22 cellular contexts compared by ENCODE assay signal in the genomic region with DNA sequence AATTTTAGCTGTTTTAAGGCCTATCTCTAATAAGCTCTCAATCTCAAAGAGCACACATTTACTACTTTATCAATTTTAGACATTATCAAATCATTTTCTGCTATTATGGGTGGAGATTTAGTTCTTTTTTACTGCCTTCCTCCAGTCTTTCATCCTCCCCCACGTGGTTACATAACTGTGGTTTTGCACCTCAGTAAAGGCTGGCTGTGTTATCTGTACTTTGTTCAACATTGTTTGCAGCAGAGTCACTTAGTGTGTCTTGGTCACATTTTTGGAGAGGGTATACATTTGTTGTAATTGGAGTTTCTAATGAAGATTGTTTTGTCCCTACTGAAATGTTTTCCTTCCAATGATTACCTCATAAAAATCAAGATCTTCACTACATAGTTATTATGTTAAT.
DNase-seq lines count a peak whose midpoint lies in the region; ATAC-seq, FAIRE-seq and TF ChIP-seq lines count a peak whose summit lies in the region.
"Had no signal": no experiment of that assay in that cellular context is flagged by ENCODE, and none has a peak within 500 bp of the region (broad histone marks: within the 10 kb centered on the region; RNA-seq: fewer than 3 reads in every experiment).

No MANE protein-coding gene starts in this region.

- no peaks in the 10 kb centered on the region for H3K36me3 ChIP-seq in vagina
- H3K36me3 ChIP-seq: SJSA1 had no signal

- no peaks in the 10 kb centered on the region for H3K4me1 ChIP-seq in vagina
- H3K4me1 ChIP-seq: SJSA1 had no signal

- ATAC-seq in sciatic nerve: no peak
- ATAC-seq: CD8-positive, alpha-beta T cell; Right ventricle myocardium inferior had no signal

- FAIRE-seq in D721Med (lab: Jason Lieb, UNC): peak; percentile 25
- FAIRE-seq: GM18507, H1 had no signal

- H3K27me3 ChIP-seq in vagina: no peaks in the 10 kb centered on the region
- H3K27me3 ChIP-seq: SJSA1 had no signal

- H3K4me3 ChIP-seq in vagina: no peak overlapping the region
- H3K4me3 ChIP-seq: SJSA1 had no signal

- no peaks in the 10 kb centered on the region for H3K9me3 ChIP-seq in vagina
- H3K9me3 ChIP-seq: SJSA1 had no signal

- no peak for TF ChIP-seq POLR2A in vagina (IDR thresholded peaks at IDR 0.05)

- TF ChIP-seq CTCF in D721Med (IDR thresholded peaks at IDR 0.05; ENCODE audit: insufficient read depth, missing control alignments) (no peak), vagina (IDR thresholded peaks at IDR 0.05) (no peak)

- H3K27ac ChIP-seq in vagina: no peak overlapping the region
- H3K27ac ChIP-seq: KMS-11, SJSA1 had no signal

- no peak for DNase-seq in D721Med (ENCODE audit: insufficient read length, low spot score)
- DNase-seq in OCI-M1 (lab: John Stamatoyannopoulos, UW): peak; percentile 59
- peak; percentile 70 for DNase-seq in islet precursor cell
- DNase-seq in putamen (ENCODE audit: low spot score): peak; percentile 8
- DNase-seq in vagina (ENCODE audit: extremely low spot score in 2 of 2): no peak
- no peak for DNase-seq in NCI-H2107 (lab: John Stamatoyannopoulos, UW)
- DNase-seq in sciatic nerve (ENCODE audit: low spot score): no peak
- DNase-seq: AML-193; C1 segment of cervical spinal cord; Calu3; CD8-positive, alpha-beta T cell; GDM1; IMR-90; NCI-H1105 treated with DMSO at 0.1 percent for 48 hours; NCI-H1694; NCI-H2081 treated with DMSO at 0.1 percent for 48 hours; NCI-H446 treated with DMSO at 0.1 percent for 48 hours had no signal

- intact Hi-C loops in vagina (cut with DNase I): no loop called here
- intact Hi-C loops in sciatic nerve (cut with DNase I): no loop called here

Comparison
In these comparisons a context has a peak if more than half of its experiments do, and no peak if none do; other contexts are left out.
1. DNase-seq: peak in OCI-M1 (single experiment), islet precursor cell (single experiment) and putamen (single experiment); none in D721Med (single experiment), vagina (0 of 2), NCI-H2107 (single experiment) and sciatic nerve (single experiment).